19 cellular contexts compared by ENCODE assay signal in the genomic region with DNA sequence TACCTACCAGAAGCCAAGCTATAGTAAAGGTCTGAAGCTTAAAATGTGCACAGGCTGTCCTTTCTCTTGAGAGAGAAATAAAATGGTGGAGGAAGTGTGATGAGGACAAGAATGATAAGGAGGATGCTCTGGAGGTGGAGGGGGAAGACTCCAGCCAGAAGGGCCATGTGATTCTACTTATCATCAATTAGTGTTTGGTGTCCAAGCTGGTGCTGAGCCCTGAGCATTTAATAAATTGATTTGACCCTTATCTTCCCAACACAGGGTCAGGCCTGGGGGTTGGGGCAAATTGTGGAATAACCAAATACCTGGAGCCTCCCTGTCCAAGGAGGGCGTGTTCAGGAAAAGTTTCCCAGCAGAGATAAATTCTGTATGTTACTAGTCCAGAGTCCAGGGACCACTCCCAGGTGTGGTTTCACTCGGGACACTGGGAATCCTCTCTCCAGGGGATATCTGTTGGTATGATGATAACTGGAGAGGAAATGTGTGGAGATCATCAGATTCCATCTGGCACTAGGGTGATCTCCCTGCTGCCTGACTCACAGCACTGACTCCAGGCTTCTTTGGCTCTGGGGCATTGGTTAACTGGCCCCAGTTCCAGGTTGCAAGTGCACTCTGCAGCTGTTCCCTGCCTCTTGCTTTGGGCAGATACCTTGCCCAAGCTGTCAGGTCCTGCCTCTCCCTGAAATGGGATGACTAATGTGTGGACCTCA. TPM values are rescaled to one million over a fixed set of nuclear protein-coding genes. Genes with fewer than 3 reads are reported as not detected.
DNase-seq lines count a peak whose midpoint lies in the region; ATAC-seq and TF ChIP-seq lines count a peak whose summit lies in the region.
"Had no signal": no experiment of that assay in that cellular context is flagged by ENCODE, and none has a peak within 500 bp of the region (broad histone marks: within the 10 kb centered on the region; RNA-seq: fewer than 3 reads in every experiment).

No MANE protein-coding gene starts in this region.

- no peak for TF ChIP-seq CTCF in OCI-LY7 (conservative IDR thresholded peaks at IDR 0.05; ENCODE audit: low read length)

- POLR2A ChIA-PET in OCI-LY7 (lab: Charles Lee), result interaction anchor here (0.7 to 1.0 kb wide), 2 partner anchors 19 to 93 kb away, joined by 3 to 4 read pairs; no protein-coding TSS in a partner anchor

- in situ Hi-C loops in GM23248 (cut with MboI), result no loop called here

- H3K27me3 ChIP-seq in GM23248 (replicated peaks; ENCODE audit: insufficient read depth), result no peaks in the 10 kb centered on the region
- H3K27me3 ChIP-seq: body of pancreas had no signal

- H4K20me1 ChIP-seq in GM23248 (ENCODE audit: insufficient read depth) (no peaks in the 10 kb centered on the region), OCI-LY7 (ENCODE audit: insufficient read depth, low read length) (no peaks in the 10 kb centered on the region; the same call in 1 of the 2 replicates)

- CTCF ChIA-PET in OCI-LY7 (lab: Charles Lee; ENCODE audit: unreplicated experiment), result no interaction called here

- H3K4me3 ChIP-seq in GM23248 (no peak overlapping the region), OCI-LY7 (ENCODE audit: low read depth, low read length, poor library complexity, severe bottlenecking) (no peak overlapping the region)
- H3K4me3 ChIP-seq: body of pancreas had no signal

- H3K4me1 ChIP-seq in GM23248 (ENCODE audit: insufficient read depth) (peaks cover 6% of the 10 kb centered on the region; the same call in 1 of the 2 replicates), OCI-LY7 (ENCODE audit: insufficient read depth, low read length, poor library complexity, severe bottlenecking) (peaks cover 45% of the 10 kb centered on the region)

- no TSS peak for BruUV-seq in OCI-LY7 (replicated peaks; lab: Mats Ljungman, UMichigan)

- H3K27ac ChIP-seq in GM23248 (no peak overlapping the region), OCI-LY7 (ENCODE audit: low read depth, low read length, poor library complexity, severe bottlenecking) (no peak overlapping the region), epithelial cell of prostate (no peak overlapping the region)
- H3K27ac ChIP-seq: body of pancreas had no signal

- H3K79me2 ChIP-seq in GM23248 (ENCODE audit: insufficient read depth) (no peaks in the 10 kb centered on the region), OCI-LY7 (ENCODE audit: insufficient read depth, low read depth, low read length) (peaks cover 10% of the 10 kb centered on the region)

- H3K36me3 ChIP-seq in GM23248 (ENCODE audit: low read depth), result no peaks in the 10 kb centered on the region
- H3K36me3 ChIP-seq in OCI-LY7 (ENCODE audit: insufficient read depth, low read length), result peaks cover 9% of the 10 kb centered on the region

- H3K9ac ChIP-seq in GM23248, result no peak overlapping the region

- H3K4me2 ChIP-seq in GM23248 (ENCODE audit: unreplicated experiment) (no peak overlapping the region), OCI-LY7 (ENCODE audit: low read length) (peak overlapping the region; percentile 14; the same call in 1 of the 2 replicates)

- no peak for ATAC-seq in HG02798 (IDR thresholded peaks at IDR 0.05; ENCODE audit: poor library complexity, unreplicated experiment)
- ATAC-seq: activated CD8-positive, alpha-beta memory T cell treated with anti-CD3 and anti-CD28 coated beads, Interleukin-2, amount 10 ng/mL, durations not matched to agents 7 days and 5 days; body of pancreas had no signal

- WGBS in GM23248 (ENCODE audit: low coverage in 1 of 2, low lambda C conversion rate in 2 of 2, missing lambda C conversion rate in 2 of 2), 2 experiments, result 68 to 74% methylated on average over 2 of the region's 2 CpGs

- peaks cover 5% of the 10 kb centered on the region; the same call in 1 of the 2 replicates for H3F3A ChIP-seq in GM23248 (ENCODE audit: insufficient read depth)

- no peaks in the 10 kb centered on the region for H3K9me3 ChIP-seq in GM23248 (ENCODE audit: low read depth)
- H3K9me3 ChIP-seq in OCI-LY7 (ENCODE audit: low read length), result no peaks in the 10 kb centered on the region
- H3K9me3 ChIP-seq: body of pancreas had no signal

- no peak overlapping the region for H2AFZ ChIP-seq in GM23248
- no peak overlapping the region for H2AFZ ChIP-seq in OCI-LY7 (ENCODE audit: low read length)

- DNase-seq in GM23248, result peak; percentile 53
- DNase-seq in OCI-LY7 (ENCODE audit: low spot score), result no peak
- DNase-seq in epithelial cell of prostate (ENCODE audit: low read depth, low spot score), result peak; percentile 18
- DNase-seq in posterior vena cava (ENCODE audit: low spot score), result peak; percentile 36
- DNase-seq in Ammon's horn (ENCODE audit: low spot score), result no peak
- no peak for DNase-seq in NCI-H2227 (lab: John Stamatoyannopoulos, UW; ENCODE audit: unreplicated experiment)
- DNase-seq: activated CD8-positive, alpha-beta memory T cell treated with anti-CD3 and anti-CD28 coated beads, Interleukin-2, amount 10 ng/mL, durations not matched to agents 7 days and 5 days; activated naive CD4-positive, alpha-beta T cell; body of pancreas; CD4-positive, alpha-beta T cell; effector CD8-positive, alpha-beta T cell; GDM1; glutamatergic neuron; KG1; NCI-H187 treated with DMSO at 0.1 percent for 48 hours; NCI-H774; SIG-M5; stimulated activated naive CD4-positive, alpha-beta T cell treated with Interleukin-2 at 50 U/mL for 16 hours had no signal

- intact Hi-C loops in OCI-LY7 (cut with micrococcal nuclease; ENCODE audit: unreplicated experiment), result no loop called here
- intact Hi-C loops in posterior vena cava (cut with DNase I), result no loop called here

- H3K9me2 ChIP-seq in GM23248 (ENCODE audit: insufficient read depth) (no peaks in the 10 kb centered on the region), OCI-LY7 (ENCODE audit: insufficient read depth, low read length) (no peaks in the 10 kb centered on the region)

RNA-seq across cellular contexts. Expression of gene MYBL2, which starts 3.8 kb away (rescaled TPM):
- 6.1 and 8.1 TPM in 2 replicates for total RNA-seq in GM23248 (2014; rRNA removed; shearing (Covaris generic))
- polyA plus RNA-seq in GM23248 (2016; fragmentation: Nextera tagmentation; extraction: Ambion mirVana), result 11.7 and 12.9 TPM in 2 replicates
- total RNA-seq in OCI-LY7 (2014; rRNA removed; shearing (Covaris generic)), result 226 and 268 TPM in 2 replicates
- total RNA-seq in OCI-LY7 (2022) (450 and 472 TPM in 2 replicates), posterior vena cava (under 1 TPM; 0.24 to 0.60 TPM)

Comparison
In these comparisons a context has a peak if more than half of its experiments do, and no peak if none do; other contexts are left out.
1. DNase-seq: peak in GM23248 (single experiment), epithelial cell of prostate (single experiment) and posterior vena cava (single experiment); none in OCI-LY7 (single experiment), Ammon's horn (single experiment) and NCI-H2227 (single experiment).
2. RNA of gene MYBL2, which starts 3.8 kb away (total RNA-seq): 226 to 472 TPM in OCI-LY7; 6.1 to 8.1 TPM in GM23248 and 0.24 to 0.60 TPM in posterior vena cava; every median in the first group is over 10 times any median in the second.